Comparison of ENCODE assay signal across 33 cellular contexts in the genomic region with DNA sequence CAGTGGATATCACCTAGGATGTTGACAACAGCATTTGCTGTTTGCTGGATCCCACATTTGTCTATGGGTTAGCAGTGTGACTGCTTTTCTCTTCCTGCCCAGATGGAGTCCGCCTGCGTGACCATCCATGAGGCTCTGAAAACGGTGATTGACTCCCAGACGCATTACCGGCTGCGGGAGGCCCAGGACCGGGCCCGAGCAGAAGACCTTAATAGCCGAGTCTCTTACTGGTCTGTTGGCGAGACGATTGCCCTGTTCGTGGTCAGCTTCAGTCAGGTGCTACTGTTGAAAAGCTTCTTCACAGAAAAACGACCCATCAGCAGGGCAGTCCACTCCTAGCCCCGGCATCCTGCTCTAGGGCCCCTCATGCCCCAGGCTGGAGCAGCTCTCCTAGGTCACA. TPM values are rescaled to one million over a fixed set of nuclear protein-coding genes. Genes with fewer than 3 reads are reported as not detected.
"Had no signal": no experiment of that assay in that cellular context is flagged by ENCODE, and none has a peak within 500 bp of the region (broad histone marks: within the 10 kb centered on the region; RNA-seq: fewer than 3 reads in every experiment).

No MANE protein-coding gene starts in this region.

- H3K4me1 Mint-ChIP-seq: endodermal cell, mesothelial cell of epicardium had no signal

- H3K4me3 Mint-ChIP-seq: dendritic cell treated with granulocyte-macrophage colony-stimulating factor and Interleukin-4, amounts not matched to agents 40 ng/mL and 50 ng/mL, for 4 days; effector memory CD8-positive, alpha-beta T cell; endodermal cell; mesothelial cell of epicardium; naive B cell had no signal

- FAIRE-seq: endometrium, islet of Langerhans, keratinocyte had no signal

- H3K4me3 ChIP-seq: colonic mucosa, esophagus squamous epithelium, gastrocnemius medialis, heart right ventricle, left lung, lower lobe of right lung, mucosa of descending colon had no signal

- H3K9me3 Mint-ChIP-seq: dendritic cell treated with granulocyte-macrophage colony-stimulating factor and Interleukin-4, amounts not matched to agents 40 ng/mL and 50 ng/mL, for 4 days; effector memory CD8-positive, alpha-beta T cell; mesothelial cell of epicardium had no signal

- H3K27ac ChIP-seq: colonic mucosa, esophagus squamous epithelium, gastrocnemius medialis, heart right ventricle, left lung, lower lobe of right lung had no signal

- H3K4me1 ChIP-seq: colonic mucosa, gastrocnemius medialis, heart right ventricle, left lung, lower lobe of right lung had no signal

- H3K27me3 ChIP-seq: colonic mucosa, esophagus squamous epithelium, gastrocnemius medialis, heart right ventricle, left lung had no signal

- H3K27me3 Mint-ChIP-seq: dendritic cell treated with granulocyte-macrophage colony-stimulating factor and Interleukin-4, amounts not matched to agents 40 ng/mL and 50 ng/mL, for 4 days; effector memory CD8-positive, alpha-beta T cell; naive B cell had no signal

- H3K36me3 ChIP-seq: gastrocnemius medialis had no signal

- H3K27ac Mint-ChIP-seq: dendritic cell treated with granulocyte-macrophage colony-stimulating factor and Interleukin-4, amounts not matched to agents 40 ng/mL and 50 ng/mL, for 4 days; effector memory CD8-positive, alpha-beta T cell; endodermal cell; mesothelial cell of epicardium had no signal

- DNase-seq: colonic mucosa; cortex of kidney; effector CD8-positive, alpha-beta T cell; effector memory CD8-positive, alpha-beta T cell; endodermal cell; esophagus squamous epithelium; foreskin fibroblast; foreskin melanocyte; gastrocnemius medialis; glutamatergic neuron; head of caudate nucleus; heart right ventricle; hippocampal formation; left cardiac atrium; left lung; left ventricle myocardium superior; lower lobe of right lung; mesenchymal stem cell; mucosa of descending colon; naive B cell had no signal

- H3K9me3 ChIP-seq: colonic mucosa, esophagus squamous epithelium, gastrocnemius medialis, heart right ventricle, left lung, lower lobe of right lung, mucosa of descending colon had no signal

RNA-seq across cellular contexts. Expression of a gene that starts 39.4 kb away (rescaled TPM):
- total RNA-seq: colonic mucosa, dermis microvascular lymphatic vessel endothelial cell, endodermal cell, epithelial cell of proximal tubule, esophagus squamous epithelium, gastrocnemius medialis, glomerular endothelial cell, kidney epithelial cell, left lung, left ventricle myocardium superior, lower leg skin, lower lobe of right lung, lung microvascular endothelial cell, mesenteric fat pad, mesothelial cell of epicardium had no signal
- polyA plus RNA-seq: esophagus, keratinocyte had no signal
